ENCODE assay signal across 13 cellular contexts in the genomic region with DNA sequence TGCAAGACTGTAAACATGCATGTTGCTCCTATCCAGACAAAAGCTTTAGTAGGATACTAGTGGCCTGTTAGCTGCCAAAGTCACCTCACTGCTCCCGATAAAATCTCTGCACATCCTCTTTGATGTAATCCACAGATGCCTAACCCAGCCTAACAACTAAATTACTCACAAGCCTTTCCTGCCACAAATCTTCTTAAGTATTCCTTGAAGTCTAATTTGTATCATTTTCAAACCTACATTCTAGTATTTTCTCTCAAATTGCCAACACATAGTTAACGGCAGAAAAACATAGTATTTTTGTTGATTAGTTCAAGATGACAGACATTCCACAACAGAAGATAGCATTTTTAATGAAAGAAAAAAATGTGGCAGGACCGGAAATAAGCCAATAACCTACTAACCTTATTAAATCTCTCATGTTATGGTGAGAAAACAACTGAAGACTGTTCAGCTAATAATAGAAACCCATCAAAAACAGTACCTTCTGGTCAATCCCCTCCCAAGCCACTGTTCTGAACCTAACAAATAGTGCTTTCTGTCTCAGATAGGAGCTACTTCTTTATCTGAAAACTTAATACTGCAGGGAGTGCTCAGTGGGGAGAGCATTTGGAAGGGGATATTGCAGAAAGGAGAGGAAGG. TPM values are rescaled to one million over a fixed set of nuclear protein-coding genes. Genes with fewer than 3 reads are reported as not detected.
DNase-seq lines count a peak whose midpoint lies in the region; TF ChIP-seq lines count a peak whose summit lies in the region.
"Had no signal": no experiment of that assay in that cellular context is flagged by ENCODE, and none has a peak within 500 bp of the region (broad histone marks: within the 10 kb centered on the region; RNA-seq: fewer than 3 reads in every experiment).

A gene with protein sequence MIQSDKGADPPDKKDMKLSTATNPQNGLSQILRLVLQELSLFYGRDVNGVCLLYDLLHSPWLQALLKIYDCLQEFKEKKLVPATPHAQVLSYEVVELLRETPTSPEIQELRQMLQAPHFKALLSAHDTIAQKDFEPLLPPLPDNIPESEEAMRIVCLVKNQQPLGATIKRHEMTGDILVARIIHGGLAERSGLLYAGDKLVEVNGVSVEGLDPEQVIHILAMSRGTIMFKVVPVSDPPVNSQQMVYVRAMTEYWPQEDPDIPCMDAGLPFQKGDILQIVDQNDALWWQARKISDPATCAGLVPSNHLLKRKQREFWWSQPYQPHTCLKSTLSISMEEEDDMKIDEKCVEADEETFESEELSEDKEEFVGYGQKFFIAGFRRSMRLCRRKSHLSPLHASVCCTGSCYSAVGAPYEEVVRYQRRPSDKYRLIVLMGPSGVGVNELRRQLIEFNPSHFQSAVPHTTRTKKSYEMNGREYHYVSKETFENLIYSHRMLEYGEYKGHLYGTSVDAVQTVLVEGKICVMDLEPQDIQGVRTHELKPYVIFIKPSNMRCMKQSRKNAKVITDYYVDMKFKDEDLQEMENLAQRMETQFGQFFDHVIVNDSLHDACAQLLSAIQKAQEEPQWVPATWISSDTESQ (minus strand): TSS at position 57 of the 639 bp plus-strand sequence. CDS start 4,690 bp downstream, outside the sequence.

- CTCF ChIA-PET in Caco-2 (lab: Charles Lee) = interaction anchor here (0.6 kb wide), 1 partner anchor 18 kb away, joined by 3 read pairs; no protein-coding TSS in a partner anchor

- peaks cover 32% of the 10 kb centered on the region for H3K4me1 ChIP-seq in Caco-2

- H3K27ac Mint-ChIP-seq in Caco-2 (ENCODE audit: unreplicated experiment) (peak within 1 kb of the TSS; percentile 11), chondrocyte (ENCODE audit: unreplicated experiment) (peak within 1 kb of the TSS; percentile 58), mesothelial cell of epicardium (peak within 1 kb of the TSS; percentile 67)
- H3K27ac Mint-ChIP-seq: T-helper 1 cell treated with Interleukin-12 subunit alpha and Interleukin-12 subunit beta and Interleukin-4 antibody, amounts not matched to agents 30 μg/mL and 1 μg/mL, for 36 hours had no signal

- H3K9me3 Mint-ChIP-seq in Caco-2 (ENCODE audit: unreplicated experiment) (no peaks in the 10 kb centered on the region), chondrocyte (ENCODE audit: low read depth) (no peaks in the 10 kb centered on the region), mesothelial cell of epicardium (no peaks in the 10 kb centered on the region)
- H3K9me3 Mint-ChIP-seq: T-helper 1 cell treated with Interleukin-12 subunit alpha and Interleukin-12 subunit beta and Interleukin-4 antibody, amounts not matched to agents 30 μg/mL and 1 μg/mL, for 36 hours had no signal

- TF ChIP-seq CTCF in Caco-2 (IDR thresholded peaks at IDR 0.05; ENCODE audit: insufficient read depth in 1 of 2, low read depth in 1 of 2, low read length in 1 of 2, severe bottlenecking in 1 of 2, unreplicated experiment in 1 of 2) = no peak
- TF ChIP-seq CTCF in chondrocyte (IDR thresholded peaks at IDR 0.05) = no peak
- TF ChIP-seq CTCF in mesothelial cell of epicardium (IDR thresholded peaks at IDR 0.05; ENCODE audit: unreplicated experiment) = no peak

- no TSS peak for BruUV-seq in Caco-2 (replicated peaks; lab: Mats Ljungman, UMichigan)

- H3K27me3 ChIP-seq in Caco-2 (replicated peaks; ENCODE audit: control insufficient read depth, insufficient read depth, low read length) = no peaks in the 10 kb centered on the region

- H3K4me1 Mint-ChIP-seq in Caco-2 (ENCODE audit: low read depth, unreplicated experiment) (peaks cover 22% of the 10 kb centered on the region), chondrocyte (ENCODE audit: low read depth) (peaks cover 43% of the 10 kb centered on the region), mesothelial cell of epicardium (peaks cover 27% of the 10 kb centered on the region)

- TF ChIP-seq POLR2A in erythroblast (IDR thresholded peaks at IDR 0.05; ENCODE audit: low read length) = no peak

- H3K36me3 Mint-ChIP-seq in Caco-2 (ENCODE audit: insufficient read depth, unreplicated experiment) (peaks cover 19% of the 10 kb centered on the region), chondrocyte (ENCODE audit: low read depth) (peaks cover 6% of the 10 kb centered on the region), mesothelial cell of epicardium (peaks cover 19% of the 10 kb centered on the region)

- no peaks in the 10 kb centered on the region for H3K36me3 ChIP-seq in Caco-2 (ENCODE audit: control insufficient read depth, insufficient read depth, low read length)

- H3K9me3 ChIP-seq in Caco-2 = no peaks in the 10 kb centered on the region

- POLR2A ChIA-PET in Caco-2 (lab: Charles Lee) = no interaction called here

- no peak for DNase-seq in Caco-2
- peak; percentile 85 for DNase-seq in M059J (ENCODE audit: low read depth)
- no peak for DNase-seq in chondrocyte (ENCODE audit: low spot score)
- DNase-seq in mesothelial cell of epicardium (ENCODE audit: low spot score in 2 of 2, unreplicated experiment in 2 of 2) = no peak
- DNase-seq in erythroblast (lab: John Stamatoyannopoulos, UW) = no peak
- no peak for DNase-seq in stimulated activated CD8-positive, alpha-beta memory T cell treated with anti-CD3 and anti-CD28 coated beads, Interleukin-4, amount 100 ng/mL, for 48 hours
- no peak for DNase-seq in activated CD8-positive, alpha-beta memory T cell treated with anti-CD3 and anti-CD28 coated beads, Interleukin-2, amount 50 U/mL, for 48 hours
- DNase-seq in epidermal melanocyte (ENCODE audit: insufficient read length, low spot score) = no peak
- DNase-seq: DMS 273 treated with DMSO at 0.1 percent for 48 hours; KG1; stimulated activated CD4-positive, alpha-beta T cell treated with anti-CD3 and anti-CD28 coated beads, Interleukin-2, amount 100 ng/mL, for 48 hours had no signal

- H3K4me3 ChIP-seq in Caco-2 (ENCODE audit: low read depth, low read length) = no peak within 1 kb of the TSS
- H3K4me3 ChIP-seq: coronary artery had no signal

- intact Hi-C loops in Caco-2 (cut with micrococcal nuclease; ENCODE audit: unreplicated experiment) = no loop called here

- no peaks in the 10 kb centered on the region for H3K27me3 Mint-ChIP-seq in Caco-2 (ENCODE audit: insufficient read depth, unreplicated experiment)
- H3K27me3 Mint-ChIP-seq in chondrocyte (ENCODE audit: low read depth) = no peaks in the 10 kb centered on the region
- no peaks in the 10 kb centered on the region for H3K27me3 Mint-ChIP-seq in mesothelial cell of epicardium (ENCODE audit: low read depth)

- no peak within 1 kb of the TSS for H3K4me3 Mint-ChIP-seq in Caco-2 (ENCODE audit: unreplicated experiment)
- no peak within 1 kb of the TSS for H3K4me3 Mint-ChIP-seq in chondrocyte (ENCODE audit: unreplicated experiment)
- H3K4me3 Mint-ChIP-seq in mesothelial cell of epicardium = no peak within 1 kb of the TSS
- H3K4me3 Mint-ChIP-seq: T-helper 1 cell treated with Interleukin-12 subunit alpha and Interleukin-12 subunit beta and Interleukin-4 antibody, amounts not matched to agents 30 μg/mL and 1 μg/mL, for 36 hours had no signal

RNA-seq across cellular contexts. Expression of the gene that starts here (rescaled TPM):
- 0.16 and 0.37 TPM in 2 replicates for total RNA-seq in Caco-2 (2022)
- total RNA-seq in M059J (2014; rRNA removed; shearing (Covaris generic)) = 5.9 and 9.5 TPM in 2 replicates
- total RNA-seq in chondrocyte = 0.26 to 0.56 TPM (median 0.37 TPM) in 3 replicates
- 0.18 to 0.27 TPM (median 0.27 TPM) in 3 replicates for total RNA-seq in mesothelial cell of epicardium

Comparison
In these comparisons a context has a peak if more than half of its experiments do, and no peak if none do; other contexts are left out.
1. H3K27ac Mint-ChIP-seq: peak in every context shown above with its lines; median percentile 67 in mesothelial cell of epicardium; 58 in chondrocyte; 11 in Caco-2.